ENCODE assay signal across 20 cellular contexts in genomic region chr2:9346885-9347284, GRCh38.
DNase-seq lines count a peak whose midpoint lies in the region; ATAC-seq and TF ChIP-seq lines count a peak whose summit lies in the region.
"Had no signal": no experiment of that assay in that cellular context is flagged by ENCODE, and none has a peak within 500 bp of the region (broad histone marks: within the 10 kb centered on the region; RNA-seq: fewer than 3 reads in every experiment).

No MANE protein-coding gene starts in this region.

- ATAC-seq in GM23338 (peak; percentile 66), lower lobe of right lung (no peak)
- ATAC-seq: effector memory CD8-positive, alpha-beta T cell; naive thymus-derived CD4-positive, alpha-beta T cell; T-helper 17 cell had no signal

- TF ChIP-seq CTCF in GM23338 (conservative IDR thresholded peaks at IDR 0.05; ENCODE audit: low read depth in 2 of 2) = no peak
- TF ChIP-seq CTCF in ascending aorta (IDR thresholded peaks at IDR 0.05) = no peak
- no peak for TF ChIP-seq CTCF in lower lobe of right lung (IDR thresholded peaks at IDR 0.05)
- no peak for TF ChIP-seq CTCF in suprapubic skin (IDR thresholded peaks at IDR 0.05)

- no peaks in the 10 kb centered on the region for H3F3A ChIP-seq in GM23338 (replicated peaks; ENCODE audit: low read depth)

- H4K20me1 ChIP-seq in GM23338 (replicated peaks; ENCODE audit: insufficient read depth) = no peaks in the 10 kb centered on the region

- TF ChIP-seq EP300 in suprapubic skin (IDR thresholded peaks at IDR 0.05) = no peak

- H3K4me3 ChIP-seq in GM23338 (no peak overlapping the region), ascending aorta (peak overlapping the region in 1 of 2 donors; percentile 4), lower lobe of right lung (peak overlapping the region; percentile 18), suprapubic skin (no peak overlapping the region)
- H3K4me3 ChIP-seq: PC-9, SJSA1 had no signal

- DNase-seq in GM23338 (ENCODE audit: low spot score) (no peak), ascending aorta (ENCODE audit: low spot score in 2 of 2) (no peak), lower lobe of right lung (no peak), suprapubic skin (ENCODE audit: low spot score in 2 of 2) (no peak), NCI-H82 (lab: John Stamatoyannopoulos, UW) (no peak), NCI-H1694 treated with DMSO at 0.1 percent for 48 hours (lab: John Stamatoyannopoulos, UW) (no peak), NCI-H510A (lab: John Stamatoyannopoulos, UW) (no peak)
- DNase-seq: activated CD4-positive, alpha-beta memory T cell treated with anti-CD3 and anti-CD28 coated beads, Interleukin-2, amount 10 ng/mL, durations not matched to agents 7 days and 5 days; activated naive CD4-positive, alpha-beta T cell treated with Interleukin-2 at 50 U/mL for 16 hours; AML-193; Caco-2; effector memory CD8-positive, alpha-beta T cell; immature natural killer cell; naive thymus-derived CD4-positive, alpha-beta T cell; NCI-H1092 treated with DMSO at 0.1 percent for 48 hours; NCI-H774; T-helper 17 cell had no signal

- no peak overlapping the region for H2AFZ ChIP-seq in GM23338
- H2AFZ ChIP-seq: PC-9 had no signal

- no peaks in the 10 kb centered on the region for H3K9me2 ChIP-seq in GM23338 (ENCODE audit: insufficient read depth)

- H3K4me3 Mint-ChIP-seq in GM23338 = no peak overlapping the region
- H3K4me3 Mint-ChIP-seq: activated CD4-positive, alpha-beta memory T cell treated with anti-CD3 and anti-CD28 coated beads, Interleukin-2, amount 10 ng/mL, durations not matched to agents 7 days and 5 days; effector memory CD8-positive, alpha-beta T cell; immature natural killer cell; memory B cell; naive thymus-derived CD4-positive, alpha-beta T cell; T-helper 17 cell had no signal

- intact Hi-C loops in ascending aorta (cut with DNase I) = loop anchor here (5.0 kb wide), 1 partner anchor 140 kb away; the partner anchor contains the start of gene ASAP2
- intact Hi-C loops in lower lobe of right lung (cut with DNase I) = no loop called here

- H3K4me1 ChIP-seq in GM23338 (ENCODE audit: insufficient read depth) (no peaks in the 10 kb centered on the region), ascending aorta (peaks cover 0 to 14% of the 10 kb centered on the region in 2 donors), lower lobe of right lung (peaks cover 20% of the 10 kb centered on the region), suprapubic skin (peaks cover 8% of the 10 kb centered on the region)
- H3K4me1 ChIP-seq: SJSA1 had no signal

- peaks cover 21% of the 10 kb centered on the region for H3K36me3 Mint-ChIP-seq in GM23338 (ENCODE audit: low read depth)
- H3K36me3 Mint-ChIP-seq: immature natural killer cell; memory B cell; naive thymus-derived CD4-positive, alpha-beta T cell had no signal

- WGBS in suprapubic skin = 83% methylated on average over 9 of the region's 9 CpGs

- peak overlapping the region; percentile 18; the same call in 1 of the 2 replicates for H3K27ac Mint-ChIP-seq in GM23338
- H3K27ac Mint-ChIP-seq: activated CD4-positive, alpha-beta memory T cell treated with anti-CD3 and anti-CD28 coated beads, Interleukin-2, amount 10 ng/mL, durations not matched to agents 7 days and 5 days; effector memory CD8-positive, alpha-beta T cell; immature natural killer cell; memory B cell; naive thymus-derived CD4-positive, alpha-beta T cell; T-helper 17 cell had no signal

- no peak for TF ChIP-seq POLR2A in suprapubic skin (IDR thresholded peaks at IDR 0.05)

- peaks cover 8% of the 10 kb centered on the region; the same call in 2 of the 3 replicates for H3K4me1 Mint-ChIP-seq in GM23338
- H3K4me1 Mint-ChIP-seq: activated CD4-positive, alpha-beta memory T cell treated with anti-CD3 and anti-CD28 coated beads, Interleukin-2, amount 10 ng/mL, durations not matched to agents 7 days and 5 days; immature natural killer cell; memory B cell; naive thymus-derived CD4-positive, alpha-beta T cell; T-helper 17 cell had no signal

- H3K9me3 ChIP-seq in ascending aorta (no peaks in the 10 kb centered on the region), lower lobe of right lung (no peaks in the 10 kb centered on the region), suprapubic skin (no peaks in the 10 kb centered on the region)
- H3K9me3 ChIP-seq: Caco-2, SJSA1 had no signal

- H3K27me3 ChIP-seq in GM23338 (ENCODE audit: insufficient read depth) (no peaks in the 10 kb centered on the region), ascending aorta (no peaks in the 10 kb centered on the region), lower lobe of right lung (ENCODE audit: low read depth) (no peaks in the 10 kb centered on the region), suprapubic skin (no peaks in the 10 kb centered on the region)
- H3K27me3 ChIP-seq: SJSA1 had no signal

- H3K27ac ChIP-seq in GM23338 (ENCODE audit: low read depth) = no peak overlapping the region
- peak overlapping the region; percentile 73 to 78 for H3K27ac ChIP-seq in ascending aorta
- H3K27ac ChIP-seq in lower lobe of right lung = peak overlapping the region; percentile 75
- H3K27ac ChIP-seq in suprapubic skin = peak overlapping the region; percentile 21
- H3K27ac ChIP-seq: PC-9, SJSA1 had no signal

- no peaks in the 10 kb centered on the region for H3K79me2 ChIP-seq in GM23338 (replicated peaks; ENCODE audit: insufficient read depth)

- H3K27me3 Mint-ChIP-seq in GM23338 (ENCODE audit: insufficient read depth, low read depth, poor library complexity) = no peaks in the 10 kb centered on the region

- no peaks in the 10 kb centered on the region for H3K36me3 ChIP-seq in GM23338 (ENCODE audit: insufficient read depth)
- H3K36me3 ChIP-seq in ascending aorta = peaks cover 31 to 50% of the 10 kb centered on the region in 2 donors
- peaks cover 21% of the 10 kb centered on the region for H3K36me3 ChIP-seq in lower lobe of right lung
- peaks cover 28% of the 10 kb centered on the region for H3K36me3 ChIP-seq in suprapubic skin

- no peaks in the 10 kb centered on the region for H3K9me3 Mint-ChIP-seq in GM23338
- H3K9me3 Mint-ChIP-seq: activated CD4-positive, alpha-beta memory T cell treated with anti-CD3 and anti-CD28 coated beads, Interleukin-2, amount 10 ng/mL, durations not matched to agents 7 days and 5 days; effector memory CD8-positive, alpha-beta T cell; memory B cell; naive thymus-derived CD4-positive, alpha-beta T cell had no signal

- no peak overlapping the region for H3K4me2 ChIP-seq in GM23338
- H3K4me2 ChIP-seq: PC-9 had no signal

TF ChIP-seq in GM23338, 12 proteins besides CTCF, POLR2A, EP300 and RAD21 (continues in another document):
- TF ChIP-seq NANOG (IDR thresholded peaks at IDR 0.05; ENCODE audit: borderline replicate concordance) (no peak), JUNB (IDR thresholded peaks at IDR 0.05; ENCODE audit: unreplicated experiment) (no peak), ZNF114 (CRISPR knock-in tag; IDR thresholded peaks at IDR 0.05) (no peak)
